Comparison of ENCODE assay signal across 13 cellular contexts in the genomic region with DNA sequence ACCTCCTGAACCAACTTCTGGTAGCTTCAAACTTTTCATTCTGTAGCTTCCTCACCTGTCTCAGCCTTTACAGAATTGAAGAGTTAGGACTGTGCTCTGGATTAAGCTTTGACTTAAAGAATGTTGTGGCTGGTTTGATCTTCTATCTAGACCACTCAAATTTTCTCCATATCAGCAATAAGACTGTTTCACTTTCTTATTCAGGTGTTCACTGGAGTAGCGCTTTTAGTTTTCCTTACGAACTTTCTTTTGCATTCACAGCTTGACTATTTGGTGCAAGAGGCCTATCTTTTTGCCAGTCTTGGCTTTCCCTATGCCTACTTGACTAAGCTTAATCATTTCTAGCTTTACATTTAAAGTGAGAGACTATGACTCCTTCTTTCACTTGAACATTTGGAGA.
"Had no signal": no experiment of that assay in that cellular context is flagged by ENCODE, and none has a peak within 500 bp of the region (broad histone marks: within the 10 kb centered on the region; RNA-seq: fewer than 3 reads in every experiment).

No MANE protein-coding gene starts in this region.

- H3K27me3 Mint-ChIP-seq: memory B cell; natural killer cell treated with Interleukin-12 subunit alpha and Interleukin-12 subunit beta and Interleukin-15 and Interleukin-18, amount 100 ng/mL, for 72 hours had no signal

- H3K4me3 ChIP-seq: adrenal gland, coronary artery, gastroesophageal sphincter, left lung, right atrium auricular region, tibial nerve had no signal

- H3K4me1 Mint-ChIP-seq: memory B cell had no signal

- H3K9me3 ChIP-seq: adrenal gland, gastroesophageal sphincter, left lung, right atrium auricular region, tibial nerve had no signal

- ATAC-seq: gastroesophageal sphincter; left lung; natural killer cell treated with Interleukin-12 subunit alpha and Interleukin-12 subunit beta and Interleukin-15 and Interleukin-18, amount 100 ng/mL, for 72 hours had no signal

- DNase-seq: adrenal gland; caudate nucleus; effector CD4-positive, alpha-beta T cell; left lung; nucleus accumbens; Right ventricle myocardium superior; small intestine had no signal

- H3K36me3 ChIP-seq: adrenal gland, left lung, right atrium auricular region had no signal

- H3K9me3 Mint-ChIP-seq: natural killer cell treated with Interleukin-12 subunit alpha and Interleukin-12 subunit beta and Interleukin-15 and Interleukin-18, amount 100 ng/mL, for 72 hours had no signal

- H3K27ac ChIP-seq: adrenal gland, coronary artery, gastroesophageal sphincter, left lung, right atrium auricular region, tibial nerve had no signal

- H3K27ac Mint-ChIP-seq: memory B cell; natural killer cell treated with Interleukin-12 subunit alpha and Interleukin-12 subunit beta and Interleukin-15 and Interleukin-18, amount 100 ng/mL, for 72 hours had no signal

- H3K4me1 ChIP-seq: adrenal gland, gastroesophageal sphincter, right atrium auricular region had no signal

- H3K27me3 ChIP-seq: adrenal gland, gastroesophageal sphincter, left lung, right atrium auricular region, tibial nerve had no signal

- H3K4me3 Mint-ChIP-seq: memory B cell; natural killer cell treated with Interleukin-12 subunit alpha and Interleukin-12 subunit beta and Interleukin-15 and Interleukin-18, amount 100 ng/mL, for 72 hours had no signal
